In the genomic region with DNA sequence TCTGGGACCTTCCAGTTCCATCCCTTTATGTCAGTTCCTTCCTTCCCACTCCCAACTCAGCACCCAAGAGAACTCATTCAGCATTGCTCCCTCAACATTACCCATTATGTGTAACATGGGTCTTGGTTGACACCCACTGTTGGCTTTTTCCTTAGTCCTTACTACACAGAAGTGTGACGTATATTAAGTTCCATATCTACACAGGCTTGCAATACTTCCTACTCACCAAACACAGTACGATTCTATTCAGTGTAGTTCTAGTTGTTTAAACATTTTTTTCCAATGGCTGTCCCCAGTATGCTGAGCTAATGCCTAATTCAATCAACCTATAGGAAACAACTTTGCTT, we compare ENCODE assay signal across 9 cellular contexts. TPM values are rescaled to one million over a fixed set of nuclear protein-coding genes. Genes with fewer than 3 reads are reported as not detected.
DNase-seq lines count a peak whose midpoint lies in the region; ATAC-seq and TF ChIP-seq lines count a peak whose summit lies in the region.
"Had no signal": no experiment of that assay in that cellular context is flagged by ENCODE, and none has a peak within 500 bp of the region (broad histone marks: within the 10 kb centered on the region; RNA-seq: fewer than 3 reads in every experiment).

No MANE protein-coding gene starts in this region.

- H3K9me3 ChIP-seq in lower lobe of right lung = no peaks in the 10 kb centered on the region

- TF ChIP-seq CTCF in GM12865 (IDR thresholded peaks at IDR 0.05; ENCODE audit: insufficient read depth, low read depth, low read length, missing control alignments) (no peak), activated B cell treated with CpG ODN at 0.5 μM for 24 hours (IDR thresholded peaks at IDR 0.05) (no peak), lower lobe of right lung (IDR thresholded peaks at IDR 0.05) (no peak)

- H3K27ac Mint-ChIP-seq in activated B cell treated with CpG ODN at 0.5 μM for 24 hours = peak overlapping the region; percentile 85

- H3K4me1 ChIP-seq in lower lobe of right lung = peaks cover 43% of the 10 kb centered on the region

- H3K36me3 ChIP-seq in lower lobe of right lung = no peaks in the 10 kb centered on the region
- H3K36me3 ChIP-seq: cardiac muscle cell had no signal

- no peaks in the 10 kb centered on the region for H3K27me3 ChIP-seq in lower lobe of right lung (ENCODE audit: low read depth)
- H3K27me3 ChIP-seq: cardiac muscle cell had no signal

- H3K4me1 Mint-ChIP-seq in activated B cell treated with CpG ODN at 0.5 μM for 24 hours = peaks cover 27% of the 10 kb centered on the region

- CTCF ChIA-PET in activated B cell treated with CpG ODN at 0.5 μM for 24 hours (lab: Charles Lee) = interaction anchor here (0.8 to 2.9 kb wide), 3 partner anchors 57 to 74 kb away, joined by 3 to 12 read pairs (median 4); no protein-coding TSS in a partner anchor

- ATAC-seq in HG02763 (IDR thresholded peaks at IDR 0.05; ENCODE audit: unreplicated experiment) = peak; percentile 18
- peak; percentile 15 for ATAC-seq in activated B cell treated with CpG ODN at 0.5 μM for 24 hours (ENCODE audit: low read depth)
- peak; percentile 67 for ATAC-seq in lower lobe of right lung
- no peak for ATAC-seq in GM21526 (IDR thresholded peaks at IDR 0.05; ENCODE audit: low FRiP score, unreplicated experiment)

- peak overlapping the region; percentile 73 for H3K4me3 Mint-ChIP-seq in activated B cell treated with CpG ODN at 0.5 μM for 24 hours

- POLR2A ChIA-PET in activated B cell treated with CpG ODN at 0.5 μM for 24 hours (lab: Charles Lee) = interaction anchor here (0.6 to 2.2 kb wide), 4 partner anchors 10 to 37 kb away, joined by 3 to 10 read pairs (median 3); a partner anchor contains a TSS

- no peaks in the 10 kb centered on the region for H3K36me3 Mint-ChIP-seq in activated B cell treated with CpG ODN at 0.5 μM for 24 hours (ENCODE audit: low read depth)

- H3K27me3 Mint-ChIP-seq in activated B cell treated with CpG ODN at 0.5 μM for 24 hours = no peaks in the 10 kb centered on the region

- no peaks in the 10 kb centered on the region for H3K9me3 Mint-ChIP-seq in activated B cell treated with CpG ODN at 0.5 μM for 24 hours

- H3K4me3 ChIP-seq in GM12865 (ENCODE audit: low read depth, low read length) (peak overlapping the region; percentile 51), lower lobe of right lung (no peak overlapping the region)
- H3K4me3 ChIP-seq: cardiac muscle cell had no signal

- H3K27ac ChIP-seq in lower lobe of right lung = peak overlapping the region; percentile 69
- H3K27ac ChIP-seq: cardiac muscle cell had no signal

- DNase-seq in GM12865 (ENCODE audit: low read depth) (no peak), activated B cell treated with CpG ODN at 0.5 μM for 24 hours (no peak), lower lobe of right lung (no peak), RKO (ENCODE audit: low spot score) (no peak), COLO829 (ENCODE audit: low spot score) (no peak), NCI-H748 treated with DMSO at 0.1 percent for 48 hours (lab: John Stamatoyannopoulos, UW) (no peak)

- intact Hi-C loops in activated B cell treated with CpG ODN at 0.5 μM for 24 hours (cut with micrococcal nuclease) = loop anchor here (1.0 to 5.0 kb wide), 6 partner anchors 12 to 349 kb away; no protein-coding TSS in a partner anchor
- intact Hi-C loops in lower lobe of right lung (cut with DNase I) = no loop called here

RNA-seq across cellular contexts. Expression of a gene that starts 37.7 kb away (rescaled TPM):
- 7.9 and 9.0 TPM in 2 replicates for total RNA-seq in activated B cell treated with CpG ODN at 0.5 μM for 24 hours
- total RNA-seq in lower lobe of right lung = 57.9 TPM
